Comparison of ENCODE assay signal across 8 cellular contexts in genomic region chr7:112205348-112206237, GRCh38. TPM values are rescaled to one million over a fixed set of nuclear protein-coding genes. Genes with fewer than 3 reads are reported as not detected.
DNase-seq lines count a peak whose midpoint lies in the region; ATAC-seq, FAIRE-seq and TF ChIP-seq lines count a peak whose summit lies in the region.

No MANE protein-coding gene starts in this region.

- no peaks in the 10 kb centered on the region for H3K36me3 ChIP-seq in body of pancreas (replicated peaks in 1 of 2; ENCODE audit: insufficient read depth in 1 of 2, low read depth in 2 of 2)
- H3K36me3 ChIP-seq in iPS DF 6.9 (ENCODE audit: control insufficient read depth, insufficient read depth, low read length): no peaks in the 10 kb centered on the region

- no peaks in the 10 kb centered on the region for H3K27me3 ChIP-seq in body of pancreas
- no peaks in the 10 kb centered on the region for H3K27me3 ChIP-seq in iPS DF 6.9 (ENCODE audit: control insufficient read depth, insufficient read depth, low read length)

- FAIRE-seq in D721Med (lab: Jason Lieb, UNC): no peak

- H3K4me3 ChIP-seq in body of pancreas (peak overlapping the region; percentile 62 to 79), iPS DF 6.9 (ENCODE audit: low read length) (peak overlapping the region; percentile 88)

- no peaks in the 10 kb centered on the region for H3K9me3 ChIP-seq in body of pancreas
- H3K9me3 ChIP-seq in iPS DF 6.9 (ENCODE audit: control insufficient read depth, insufficient read depth, low read length): no peaks in the 10 kb centered on the region

- H3K27ac ChIP-seq in body of pancreas (peak overlapping the region; percentile 71 to 96 (median 86)), iPS DF 6.9 (ENCODE audit: low read length) (no peak overlapping the region)

- peak; percentile 11 for ATAC-seq in GM21381 (IDR thresholded peaks at IDR 0.05; ENCODE audit: unreplicated experiment)
- ATAC-seq in body of pancreas: peak; percentile 30
- peak; percentile 35 for ATAC-seq in sciatic nerve

- 1% methylated on average over 21 to 68 of the region's 68 CpGs for WGBS in body of pancreas, 2 donors
- no CpG with 5 or more reads among the region's 68 CpGs for WGBS in iPS DF 6.9 (ENCODE audit: insufficient coverage, insufficient read length)

- DNase-seq in D721Med (ENCODE audit: insufficient read length, low spot score) (peak; percentile 41), HT-29 (ENCODE audit: low spot score) (peak; percentile 54), T follicular helper cell (ENCODE audit: low read depth) (peak; percentile 29), body of pancreas (peak; percentile 51 to 68 (median 59)), iPS DF 6.9 (ENCODE audit: low read depth, low spot score) (no peak), sciatic nerve (ENCODE audit: low spot score) (peak; percentile 79), cortex of kidney (lab: John Stamatoyannopoulos, UW) (no peak)

- intact Hi-C loops in body of pancreas (cut with DNase I) (no loop called here), sciatic nerve (cut with DNase I) (no loop called here)

- H3K4me1 ChIP-seq in body of pancreas (peaks cover 20% of the 10 kb centered on the region), iPS DF 6.9 (ENCODE audit: control insufficient read depth, insufficient read depth, low read length) (no peaks in the 10 kb centered on the region; the same call in 1 of the 2 replicates)

- no peak for TF ChIP-seq POLR2A in body of pancreas (IDR thresholded peaks at IDR 0.05)

- TF ChIP-seq CTCF in D721Med (IDR thresholded peaks at IDR 0.05; ENCODE audit: insufficient read depth, missing control alignments) (no peak), body of pancreas (IDR thresholded peaks at IDR 0.05) (no peak)

RNA-seq across cellular contexts. Expression of gene DOCK4, which starts 0.6 kb away (rescaled TPM):
- 3.2 and 4.9 TPM in 2 replicates for total RNA-seq in HT-29 (2014; rRNA removed; shearing (Covaris generic))
- total RNA-seq in body of pancreas (10 to 100 TPM; 24.9 to 34.6 TPM), sciatic nerve (51.2 TPM)

RNA-seq across cellular contexts. Expression of gene ZNF277, which starts 0.9 kb away (rescaled TPM):
- 7.9 and 11.0 TPM in 2 replicates for total RNA-seq in HT-29 (2014; rRNA removed; shearing (Covaris generic))
- total RNA-seq in body of pancreas: 10 to 100 TPM; 12.9 to 34.0 TPM
- total RNA-seq in sciatic nerve: 24.0 TPM

Comparison
In these comparisons a context has a peak if more than half of its experiments do, and no peak if none do; other contexts are left out.
1. DNase-seq: peak in D721Med (single experiment), HT-29 (single experiment), T follicular helper cell (single experiment), body of pancreas (4 of 4) and sciatic nerve (single experiment); none in iPS DF 6.9 (single experiment) and cortex of kidney (single experiment).
2. Peak in every context shown above with its lines, with median percentiles within 50 percentile points of each other: ATAC-seq.